In genomic region chr7:2405601-2406345, GRCh38 we compare ENCODE assay signal across 8 cellular contexts. TPM values are rescaled to one million over a fixed set of nuclear protein-coding genes. Genes with fewer than 3 reads are reported as not detected.
A peak's percentile ranks its signal among the peaks of the same experiment; 100 is the strongest.
DNase-seq lines count a peak whose midpoint lies in the region; ATAC-seq and TF ChIP-seq lines count a peak whose summit lies in the region.

No MANE protein-coding gene starts in this region.

- no peak for TF ChIP-seq POLR2A in thyroid gland (IDR thresholded peaks at IDR 0.05)

- peaks cover 0 to 18% (median 0%) of the 10 kb centered on the region in 11 experiments; a peak in 2 of 22 replicates for H3K36me3 ChIP-seq in BLaER1 treated with 17β-estradiol and CSF1 and Interleukin-3, amounts not matched to agents 10 nM and 100 nM
- H3K36me3 ChIP-seq in mucosa of rectum (ENCODE audit: control insufficient read depth in 2 of 2, insufficient read depth in 2 of 2, low read length in 2 of 2) = no peaks in the 10 kb centered on the region
- H3K36me3 ChIP-seq in thyroid gland = no peaks in the 10 kb centered on the region
- H3K36me3 ChIP-seq in WERI-Rb-1 = no peaks in the 10 kb centered on the region

- H3K4me2 ChIP-seq in BLaER1 treated with 17β-estradiol and CSF1 and Interleukin-3, amounts not matched to agents 10 nM and 100 nM = peak overlapping the region; percentile 91 to 100 (median 99)

- H3K9ac ChIP-seq in BLaER1 treated with 17β-estradiol and CSF1 and Interleukin-3, amounts not matched to agents 10 nM and 100 nM = peak overlapping the region; percentile 5 to 97 (median 95); a peak in 19 of 22 replicates
- peak overlapping the region in 1 of 2 donors; percentile 68 for H3K9ac ChIP-seq in mucosa of rectum (ENCODE audit: low read depth in 1 of 2, low read length in 2 of 2)

- DNase-seq in activated CD8-positive, alpha-beta memory T cell treated with anti-CD3 and anti-CD28 coated beads for 24 hours = peak; percentile 79
- DNase-seq in NCI-H1092 treated with DMSO at 0.1 percent for 48 hours (lab: John Stamatoyannopoulos, UW) (no peak), thyroid gland (no peak), WERI-Rb-1 (no peak)

- ATAC-seq in GM19455 (IDR thresholded peaks at IDR 0.05; ENCODE audit: unreplicated experiment) (peak; percentile 41), HG03521 (IDR thresholded peaks at IDR 0.05; ENCODE audit: unreplicated experiment) (peak; percentile 35)

- peaks cover 6 to 61% (median 30%) of the 10 kb centered on the region in 11 experiments; a peak in 17 of 22 replicates for H4K20me1 ChIP-seq in BLaER1 treated with 17β-estradiol and CSF1 and Interleukin-3, amounts not matched to agents 10 nM and 100 nM

- intact Hi-C loops in thyroid gland (cut with DNase I) = loop anchor here (5.0 kb wide), 1 partner anchor 48 kb away; no protein-coding TSS in a partner anchor

- no peak for TF ChIP-seq CTCF in thyroid gland (IDR thresholded peaks at IDR 0.05)
- no peak for TF ChIP-seq CTCF in WERI-Rb-1 (IDR thresholded peaks at IDR 0.05; ENCODE audit: low read depth, low read length)

- peaks cover 82 to 91% (median 86%) of the 10 kb centered on the region in 10 experiments for H3K4me1 ChIP-seq in BLaER1 treated with 17β-estradiol and CSF1 and Interleukin-3, amounts not matched to agents 10 nM and 100 nM
- H3K4me1 ChIP-seq in mucosa of rectum (ENCODE audit: control insufficient read depth in 2 of 2, insufficient read depth in 2 of 2, low read length in 2 of 2) = peaks cover 13 to 20% of the 10 kb centered on the region in 2 donors
- peaks cover 37 to 56% of the 10 kb centered on the region in 2 donors for H3K4me1 ChIP-seq in thyroid gland

- peak overlapping the region in 9 of 11 experiments; percentile 41 to 93 (median 88); a peak in 18 of 22 replicates for H3K27ac ChIP-seq in BLaER1 treated with 17β-estradiol and CSF1 and Interleukin-3, amounts not matched to agents 10 nM and 100 nM
- peak overlapping the region; percentile 22 to 78 for H3K27ac ChIP-seq in mucosa of rectum (ENCODE audit: low read depth in 2 of 2, low read length in 2 of 2)
- H3K27ac ChIP-seq in thyroid gland = no peak overlapping the region
- no peak overlapping the region for H3K27ac ChIP-seq in WERI-Rb-1

- no peaks in the 10 kb centered on the region; a peak in 1 of 22 replicates for H3K27me3 ChIP-seq in BLaER1 treated with 17β-estradiol and CSF1 and Interleukin-3, amounts not matched to agents 10 nM and 100 nM
- no peaks in the 10 kb centered on the region for H3K27me3 ChIP-seq in mucosa of rectum (ENCODE audit: control insufficient read depth in 2 of 2, insufficient read depth in 2 of 2, low read length in 2 of 2)
- H3K27me3 ChIP-seq in thyroid gland = no peaks in the 10 kb centered on the region
- H3K27me3 ChIP-seq in WERI-Rb-1 (ENCODE audit: insufficient read depth, low read depth, severe bottlenecking) = no peaks in the 10 kb centered on the region

- H3K4me3 ChIP-seq in BLaER1 treated with 17β-estradiol and CSF1 and Interleukin-3, amounts not matched to agents 10 nM and 100 nM = peak overlapping the region; percentile 17 to 97 (median 96); a peak in 19 of 20 replicates
- H3K4me3 ChIP-seq in mucosa of rectum (ENCODE audit: low read length in 2 of 2) (peak overlapping the region; percentile 11 to 57), thyroid gland (replicated peaks in 1 of 3) (no peak overlapping the region), WERI-Rb-1 (ENCODE audit: low read depth, low read length) (no peak overlapping the region)

- WGBS in thyroid gland, 2 donors = 80 to 91% methylated on average over 21 of the region's 21 CpGs

- H3K9me3 ChIP-seq in BLaER1 treated with 17β-estradiol and CSF1 and Interleukin-3, amounts not matched to agents 10 nM and 100 nM (replicated peaks in 1 of 11) = no peaks in the 10 kb centered on the region
- H3K9me3 ChIP-seq in mucosa of rectum (ENCODE audit: control insufficient read depth in 2 of 2, low read length in 2 of 2) = no peaks in the 10 kb centered on the region
- no peaks in the 10 kb centered on the region for H3K9me3 ChIP-seq in thyroid gland
- H3K9me3 ChIP-seq in WERI-Rb-1 (ENCODE audit: severe bottlenecking) = no peaks in the 10 kb centered on the region

RNA-seq across cellular contexts. Expression of gene CHST12, which starts 2.4 kb away (rescaled TPM):
- total RNA-seq in thyroid gland = 10 to 100 TPM; 15.3 to 24.2 (median 19.2) TPM

RNA-seq across cellular contexts. Expression of gene EIF3B, which starts 51.1 kb away (rescaled TPM):
- total RNA-seq in thyroid gland = 100 to 1,000 TPM in 3 of 4 donors, 10 to 100 TPM in 1; 89.4 to 122 (median 111) TPM

Comparison
In these comparisons a context has a peak if more than half of its experiments do, and no peak if none do; other contexts are left out.
1. H3K27ac ChIP-seq: peak in BLaER1 treated with 17β-estradiol and CSF1 and Interleukin-3, amounts not matched to agents 10 nM and 100 nM (9 of 11) and mucosa of rectum (2 of 2); none in thyroid gland (0 of 3) and WERI-Rb-1 (single experiment).
2. H3K4me3 ChIP-seq: peak in BLaER1 treated with 17β-estradiol and CSF1 and Interleukin-3, amounts not matched to agents 10 nM and 100 nM (10 of 10) and mucosa of rectum (2 of 2); none in thyroid gland (0 of 3) and WERI-Rb-1 (single experiment).